In genomic region chr6:38973178-38974057, GRCh38 we compare ENCODE assay signal across 8 cellular contexts.
A peak's percentile ranks its signal among the peaks of the same experiment; 100 is the strongest.
DNase-seq lines count a peak whose midpoint lies in the region; ATAC-seq and TF ChIP-seq lines count a peak whose summit lies in the region.

No MANE protein-coding gene starts in this region.

- DNase-seq in DMS153 (lab: John Stamatoyannopoulos, UW) (peak; percentile 28), H7 (peak; percentile 32), NCI-H345 treated with DMSO at 0.1 percent for 48 hours (lab: John Stamatoyannopoulos, UW; ENCODE audit: unreplicated experiment) (peak; percentile 9), heart left ventricle (no peak), retinal pigment epithelial cell (ENCODE audit: low read depth) (peak; percentile 27)

- H3K4me3 Mint-ChIP-seq in activated T-helper 17 cell treated with anti-CD3 and anti-CD28 coated beads, Interleukin-2, amount 50 U/mL, for 72 hours = no peak overlapping the region

- TF ChIP-seq POLR2A in heart left ventricle (IDR thresholded peaks at IDR 0.05) = no peak

- H3K36me3 ChIP-seq in H7 (replicated peaks; ENCODE audit: control insufficient read depth, insufficient read depth, low read length) = no peaks in the 10 kb centered on the region
- no peaks in the 10 kb centered on the region for H3K36me3 ChIP-seq in heart left ventricle

- no peak overlapping the region for H3K27ac Mint-ChIP-seq in activated T-helper 17 cell treated with anti-CD3 and anti-CD28 coated beads, Interleukin-2, amount 50 U/mL, for 72 hours

- H3K27me3 Mint-ChIP-seq in activated T-helper 17 cell treated with anti-CD3 and anti-CD28 coated beads, Interleukin-2, amount 50 U/mL, for 72 hours = peaks cover 15% of the 10 kb centered on the region

- no peaks in the 10 kb centered on the region for H3K36me3 Mint-ChIP-seq in activated T-helper 17 cell treated with anti-CD3 and anti-CD28 coated beads, Interleukin-2, amount 50 U/mL, for 72 hours (ENCODE audit: low read depth)

- peaks cover 0 to 7% (median 0%) of the 10 kb centered on the region in 12 donors for H3K4me1 ChIP-seq in heart left ventricle

- H3K27ac ChIP-seq in heart left ventricle = no peak overlapping the region

- peak; percentile 90 for ATAC-seq in activated T-helper 17 cell treated with anti-CD3 and anti-CD28 coated beads, Interleukin-2, amount 50 U/mL, for 72 hours (replicated peaks)
- ATAC-seq in heart left ventricle = peak; percentile 67 to 76 (median 72)
- ATAC-seq in GM21825 (IDR thresholded peaks at IDR 0.05; ENCODE audit: unreplicated experiment) = no peak
- no peak for ATAC-seq in HG02678 (IDR thresholded peaks at IDR 0.05; ENCODE audit: unreplicated experiment)

- no peaks in the 10 kb centered on the region for H3K9me3 ChIP-seq in heart left ventricle

- WGBS in heart left ventricle, 4 donors = 62 to 67% (median 65%) methylated on average over 8 of the region's 8 CpGs

- intact Hi-C loops in heart left ventricle (cut with DNase I) = loop anchor here in 9 of 10 donors (1.0 to 10.0 kb wide), 8 partner anchors 111 to 337 kb away; no protein-coding TSS in a partner anchor

- no peak overlapping the region for H3K4me3 ChIP-seq in H7 (ENCODE audit: insufficient read depth, low read depth, low read length)
- H3K4me3 ChIP-seq in heart left ventricle = no peak overlapping the region
- no peak overlapping the region for H3K4me3 ChIP-seq in retinal pigment epithelial cell (ENCODE audit: low read length)

- no peaks in the 10 kb centered on the region for H3K27me3 ChIP-seq in H7 (ENCODE audit: control insufficient read depth, insufficient read depth, low read length)
- H3K27me3 ChIP-seq in heart left ventricle = peaks cover 0 to 13% (median 2%) of the 10 kb centered on the region in 9 donors

- H3K4me1 Mint-ChIP-seq in activated T-helper 17 cell treated with anti-CD3 and anti-CD28 coated beads, Interleukin-2, amount 50 U/mL, for 72 hours = no peaks in the 10 kb centered on the region

- no peaks in the 10 kb centered on the region for H3K9me3 Mint-ChIP-seq in activated T-helper 17 cell treated with anti-CD3 and anti-CD28 coated beads, Interleukin-2, amount 50 U/mL, for 72 hours

- TF ChIP-seq CTCF in heart left ventricle (IDR thresholded peaks at IDR 0.05) (peak; percentile 31 to 70 (median 57)), retinal pigment epithelial cell (conservative IDR thresholded peaks at IDR 0.05; ENCODE audit: low read depth, low read length) (peak; percentile 64)

Comparison
In these comparisons a context has a peak if more than half of its experiments do, and no peak if none do; other contexts are left out.
1. DNase-seq: peak in DMS153 (single experiment), H7 (single experiment), NCI-H345 treated with DMSO at 0.1 percent for 48 hours (single experiment) and retinal pigment epithelial cell (single experiment); none in heart left ventricle (0 of 5).
2. ATAC-seq: peak in activated T-helper 17 cell treated with anti-CD3 and anti-CD28 coated beads, Interleukin-2, amount 50 U/mL, for 72 hours (single experiment) and heart left ventricle (4 of 4); none in GM21825 (single experiment) and HG02678 (single experiment).